28 cellular contexts compared by ENCODE assay signal in genomic region chr2:84116132-84116531, GRCh38.
"Had no signal": no experiment of that assay in that cellular context is flagged by ENCODE, and none has a peak within 500 bp of the region (broad histone marks: within the 10 kb centered on the region; RNA-seq: fewer than 3 reads in every experiment).

No MANE protein-coding gene starts in this region.

- H3K27me3 ChIP-seq: heart right ventricle, hepatocyte, neural progenitor cell, neutrophil, ovary, stomach, testis, thyroid gland, transverse colon, upper lobe of left lung had no signal

- H3K4me3 ChIP-seq: heart right ventricle, hepatocyte, lung, neural progenitor cell, ovary, skin epidermis, stomach, testis, thyroid gland, transverse colon, upper lobe of left lung had no signal

- H3K4me1 ChIP-seq: heart right ventricle, neural progenitor cell, stomach, testis, thyroid gland, transverse colon, upper lobe of left lung had no signal

- ATAC-seq: heart right ventricle; left lobe of liver; natural killer cell; right cardiac atrium; sciatic nerve; stimulated activated naive CD8-positive, alpha-beta T cell treated with anti-CD3 and anti-CD28 coated beads, Interleukin-15, Interleukin-2, amounts not matched to agents 100 U/mL and 50 U/mL, for 24 hours had no signal

- H3K9me3 ChIP-seq: neutrophil, ovary, testis, thyroid gland, transverse colon, upper lobe of left lung had no signal

- H3K27ac ChIP-seq: heart right ventricle, hepatocyte, neural progenitor cell, neutrophil, ovary, skin epidermis, stomach, testis, thyroid gland, transverse colon, upper lobe of left lung had no signal

- DNase-seq: heart right ventricle; islet precursor cell; mesendoderm; naive B cell; natural killer cell; nephron progenitor cell; occipital lobe; ovary; retina; right cardiac atrium; stimulated activated CD4-positive, alpha-beta T cell treated with anti-CD3 and anti-CD28 coated beads, Interleukin-12 subunit alpha, Interleukin-12 subunit beta, amount 100 ng/mL, for 4 hours; stimulated activated CD4-positive, alpha-beta T cell treated with anti-CD3 and anti-CD28 coated beads, Interleukin-15, amount 100 ng/mL, for 24 hours; stimulated activated CD4-positive, alpha-beta T cell treated with anti-CD3 and anti-CD28 coated beads, Interleukin-2, amount 100 ng/mL, for 24 hours; stimulated activated CD4-positive, alpha-beta T cell treated with anti-CD3 and anti-CD28 coated beads, Interleukin-4, amount 100 ng/mL, for 1 hour; stimulated activated naive B cell treated with anti-CD40 and anti-IgM and Interleukin-4, amounts not matched to agents 10 μg/mL and 1 μg/mL and 100 μg/mL, for 72 hours; stimulated activated naive CD8-positive, alpha-beta T cell treated with anti-CD3 and anti-CD28 coated beads, Interleukin-15, Interleukin-2, amounts not matched to agents 100 U/mL and 50 U/mL, for 24 hours; stomach; testis; thyroid gland; transverse colon; upper lobe of left lung had no signal

- H3K36me3 ChIP-seq: heart right ventricle, neural progenitor cell, neutrophil, ovary, stomach, thyroid gland, transverse colon, upper lobe of left lung had no signal
